Comparison of ENCODE assay signal across 36 cellular contexts in the genomic region with DNA sequence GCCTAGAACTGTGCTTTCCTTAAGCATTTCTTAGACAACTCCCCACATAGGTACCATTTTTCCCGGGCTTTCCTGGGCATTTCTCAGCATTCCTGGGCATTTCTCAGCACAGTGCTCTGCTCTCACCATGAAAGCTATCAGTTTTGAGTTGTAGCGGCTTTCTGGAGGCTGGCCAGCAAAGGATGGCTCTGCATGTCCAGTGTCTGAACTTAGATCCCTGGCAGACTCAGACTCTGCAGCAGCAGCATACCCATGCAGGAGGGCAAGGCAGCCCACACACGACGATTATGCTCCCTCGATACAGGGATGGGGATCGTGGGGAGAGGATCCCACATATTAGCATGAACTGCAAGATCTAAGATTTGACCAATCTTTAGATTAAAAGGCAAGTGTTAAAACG.
"Had no signal": no experiment of that assay in that cellular context is flagged by ENCODE, and none has a peak within 500 bp of the region (broad histone marks: within the 10 kb centered on the region; RNA-seq: fewer than 3 reads in every experiment).

No MANE protein-coding gene starts in this region.

- H3K9me3 ChIP-seq: ascending aorta had no signal

- FAIRE-seq: bronchial epithelial cell, TTC549 had no signal

- H3K27me3 ChIP-seq: ascending aorta, cardiac muscle cell had no signal

- H3K27ac Mint-ChIP-seq: activated B cell treated with CpG ODN at 0.5 μM for 24 hours; activated CD4-positive, alpha-beta memory T cell treated with anti-CD3 and anti-CD28 coated beads, Interleukin-2, amount 10 ng/mL, durations not matched to agents 7 days and 5 days; activated CD4-positive, alpha-beta T cell treated with anti-CD3 and anti-CD28 coated beads, Interleukin-2, amount 10 ng/mL, durations not matched to agents 24 days and 14 days; activated CD8-positive, alpha-beta memory T cell treated with anti-CD3 and anti-CD28 coated beads, Interleukin-2, amount 10 ng/mL, durations not matched to agents 7 days and 5 days; activated CD8-positive, alpha-beta T cell treated with anti-CD3 and anti-CD28 coated beads, Interleukin-2, amount 10 ng/mL, durations not matched to agents 7 days and 5 days; activated naive CD4-positive, alpha-beta T cell treated with anti-CD3 and anti-CD28 coated beads, Interleukin-2, amount 10 ng/mL, durations not matched to agents 7 days and 5 days; activated naive CD4-positive, alpha-beta T cell treated with anti-CD3 and anti-CD28 coated beads, Interleukin-2, amount 50 U/mL, for 24 hours; activated naive CD8-positive, alpha-beta T cell; activated naive CD8-positive, alpha-beta T cell treated with anti-CD3 and anti-CD28 coated beads, Interleukin-2, amount 10 ng/mL, durations not matched to agents 7 days and 5 days; activated naive CD8-positive, alpha-beta T cell treated with anti-CD3 and anti-CD28 coated beads, Interleukin-2, amount 50 U/mL, for 24 hours; activated T-cell treated with anti-CD3 and anti-CD28 coated beads, Interleukin-2, amount 50 U/mL, for 24 hours; activated T-helper 2 cell treated with anti-CD3 and anti-CD28 coated beads, Interferon-gamma antibody, Interleukin-2, Interleukin-4, amounts not matched to agents 10 μg/mL and 5 μg/mL and 100 μg/mL, durations not matched to agents 14 hours and 24 hours and 36 hours; brain; T-helper 1 cell treated with Interleukin-12 subunit alpha and Interleukin-12 subunit beta and Interleukin-4 antibody, amounts not matched to agents 30 μg/mL and 1 μg/mL, for 36 hours; T-helper 2 cell treated with Interferon-gamma antibody and Interleukin-4, amounts not matched to agents 5 μg/mL and 100 μg/mL, for 36 hours had no signal

- DNase-seq: activated B cell treated with CpG ODN at 0.5 μM for 24 hours; activated CD4-positive, alpha-beta memory T cell treated with anti-CD3 and anti-CD28 coated beads, Interleukin-2, amount 10 ng/mL, durations not matched to agents 7 days and 5 days; activated CD4-positive, alpha-beta T cell treated with anti-CD3 and anti-CD28 coated beads for 4 hours; activated CD4-positive, alpha-beta T cell treated with anti-CD3 and anti-CD28 coated beads, Interleukin-2, amount 10 ng/mL, durations not matched to agents 24 days and 14 days; activated CD4-positive, alpha-beta T cell treated with anti-CD3 and anti-CD28 coated beads, Interleukin-2, amount 50 U/mL, for 48 hours; activated CD4-positive, CD25-positive, alpha-beta regulatory T cell treated with anti-CD3 and anti-CD28 coated beads, Interleukin-2, amount 50 U/mL, for 72 hours; activated CD8-positive, alpha-beta memory T cell treated with anti-CD3 and anti-CD28 coated beads for 24 hours; activated CD8-positive, alpha-beta memory T cell treated with anti-CD3 and anti-CD28 coated beads, Interleukin-2, amount 10 ng/mL, durations not matched to agents 7 days and 5 days; activated CD8-positive, alpha-beta memory T cell treated with anti-CD3 and anti-CD28 coated beads, Interleukin-2, amount 50 U/mL, for 48 hours; activated CD8-positive, alpha-beta T cell treated with anti-CD3 and anti-CD28 coated beads, Interleukin-2, amount 10 ng/mL, durations not matched to agents 7 days and 5 days; activated effector memory CD4-positive, alpha-beta T cell treated with Interleukin-2 at 50 U/mL for 16 hours; activated gamma-delta T cell; activated naive CD4-positive, alpha-beta T cell treated with anti-CD3 and anti-CD28 coated beads, Interleukin-2, amount 10 ng/mL, durations not matched to agents 7 days and 5 days; activated naive CD4-positive, alpha-beta T cell treated with Interleukin-2 at 50 U/mL for 16 hours; activated naive CD8-positive, alpha-beta T cell treated with anti-CD3 and anti-CD28 coated beads, Interleukin-2, amount 10 ng/mL, durations not matched to agents 7 days and 5 days; activated naive CD8-positive, alpha-beta T cell treated with anti-CD3 and anti-CD28 coated beads, Interleukin-2, amount 50 U/mL, for 24 hours; activated T-cell treated with anti-CD3 and anti-CD28 coated beads, Interleukin-2, amount 50 U/mL, for 24 hours; activated T-cell treated with anti-CD3 and anti-CD28 coated beads, Interleukin-2, amount 50 U/mL, for 48 hours; amygdala; anterior cingulate cortex; caudate nucleus; T-helper 1 cell; T-helper 2 cell; T-helper 9 cell had no signal

- H3K4me1 Mint-ChIP-seq: activated naive CD4-positive, alpha-beta T cell treated with anti-CD3 and anti-CD28 coated beads, Interleukin-2, amount 50 U/mL, for 24 hours; activated naive CD8-positive, alpha-beta T cell treated with anti-CD3 and anti-CD28 coated beads, Interleukin-2, amount 50 U/mL, for 24 hours; brain had no signal

- H3K27ac ChIP-seq: ascending aorta, cardiac muscle cell, VCaP had no signal

- ATAC-seq: activated CD8-positive, alpha-beta memory T cell treated with anti-CD3 and anti-CD28 coated beads, Interleukin-2, amount 10 ng/mL, durations not matched to agents 7 days and 5 days; activated CD8-positive, alpha-beta T cell treated with anti-CD3 and anti-CD28 coated beads, Interleukin-2, amount 10 ng/mL, durations not matched to agents 7 days and 5 days; activated naive CD8-positive, alpha-beta T cell treated with anti-CD3 and anti-CD28 coated beads, Interleukin-2, amount 50 U/mL, for 24 hours had no signal

- H3K4me3 Mint-ChIP-seq: activated B cell treated with CpG ODN at 0.5 μM for 24 hours; activated CD4-positive, alpha-beta memory T cell treated with anti-CD3 and anti-CD28 coated beads, Interleukin-2, amount 10 ng/mL, durations not matched to agents 7 days and 5 days; activated CD4-positive, alpha-beta T cell treated with anti-CD3 and anti-CD28 coated beads, Interleukin-2, amount 10 ng/mL, durations not matched to agents 24 days and 14 days; activated CD8-positive, alpha-beta memory T cell treated with anti-CD3 and anti-CD28 coated beads, Interleukin-2, amount 10 ng/mL, durations not matched to agents 7 days and 5 days; activated CD8-positive, alpha-beta T cell treated with anti-CD3 and anti-CD28 coated beads, Interleukin-2, amount 10 ng/mL, durations not matched to agents 7 days and 5 days; activated naive CD4-positive, alpha-beta T cell treated with anti-CD3 and anti-CD28 coated beads, Interleukin-2, amount 10 ng/mL, durations not matched to agents 7 days and 5 days; activated naive CD4-positive, alpha-beta T cell treated with anti-CD3 and anti-CD28 coated beads, Interleukin-2, amount 50 U/mL, for 24 hours; activated naive CD8-positive, alpha-beta T cell; activated naive CD8-positive, alpha-beta T cell treated with anti-CD3 and anti-CD28 coated beads, Interleukin-2, amount 10 ng/mL, durations not matched to agents 7 days and 5 days; activated naive CD8-positive, alpha-beta T cell treated with anti-CD3 and anti-CD28 coated beads, Interleukin-2, amount 50 U/mL, for 24 hours; activated T-cell treated with anti-CD3 and anti-CD28 coated beads, Interleukin-2, amount 50 U/mL, for 24 hours; brain; central memory CD8-positive, alpha-beta T cell; T-helper 1 cell treated with Interleukin-12 subunit alpha and Interleukin-12 subunit beta and Interleukin-4 antibody, amounts not matched to agents 30 μg/mL and 1 μg/mL, for 36 hours; T-helper 2 cell treated with Interferon-gamma antibody and Interleukin-4, amounts not matched to agents 5 μg/mL and 100 μg/mL, for 36 hours had no signal

- H3K4me1 ChIP-seq: ascending aorta had no signal

- H3K4me3 ChIP-seq: ascending aorta, cardiac muscle cell had no signal

- H3K36me3 Mint-ChIP-seq: activated CD8-positive, alpha-beta memory T cell treated with anti-CD3 and anti-CD28 coated beads, Interleukin-2, amount 10 ng/mL, durations not matched to agents 7 days and 5 days; activated naive CD4-positive, alpha-beta T cell treated with anti-CD3 and anti-CD28 coated beads, Interleukin-2, amount 10 ng/mL, durations not matched to agents 7 days and 5 days; activated naive CD4-positive, alpha-beta T cell treated with anti-CD3 and anti-CD28 coated beads, Interleukin-2, amount 50 U/mL, for 24 hours; activated naive CD8-positive, alpha-beta T cell; activated naive CD8-positive, alpha-beta T cell treated with anti-CD3 and anti-CD28 coated beads, Interleukin-2, amount 10 ng/mL, durations not matched to agents 7 days and 5 days; brain had no signal

- H3K36me3 ChIP-seq: ascending aorta, cardiac muscle cell had no signal

- H3K9me3 Mint-ChIP-seq: activated CD4-positive, alpha-beta memory T cell treated with anti-CD3 and anti-CD28 coated beads, Interleukin-2, amount 10 ng/mL, durations not matched to agents 7 days and 5 days; activated CD4-positive, alpha-beta T cell treated with anti-CD3 and anti-CD28 coated beads, Interleukin-2, amount 10 ng/mL, durations not matched to agents 24 days and 14 days; activated naive CD4-positive, alpha-beta T cell treated with anti-CD3 and anti-CD28 coated beads, Interleukin-2, amount 50 U/mL, for 24 hours; activated naive CD8-positive, alpha-beta T cell treated with anti-CD3 and anti-CD28 coated beads, Interleukin-2, amount 50 U/mL, for 24 hours; activated T-cell treated with anti-CD3 and anti-CD28 coated beads, Interleukin-2, amount 50 U/mL, for 24 hours; activated T-helper 2 cell treated with anti-CD3 and anti-CD28 coated beads, Interferon-gamma antibody, Interleukin-2, Interleukin-4, amounts not matched to agents 10 μg/mL and 5 μg/mL and 100 μg/mL, durations not matched to agents 14 hours and 24 hours and 36 hours; central memory CD8-positive, alpha-beta T cell; T-helper 1 cell treated with Interleukin-12 subunit alpha and Interleukin-12 subunit beta and Interleukin-4 antibody, amounts not matched to agents 30 μg/mL and 1 μg/mL, for 36 hours; T-helper 2 cell treated with Interferon-gamma antibody and Interleukin-4, amounts not matched to agents 5 μg/mL and 100 μg/mL, for 36 hours had no signal
